In the genomic region with DNA sequence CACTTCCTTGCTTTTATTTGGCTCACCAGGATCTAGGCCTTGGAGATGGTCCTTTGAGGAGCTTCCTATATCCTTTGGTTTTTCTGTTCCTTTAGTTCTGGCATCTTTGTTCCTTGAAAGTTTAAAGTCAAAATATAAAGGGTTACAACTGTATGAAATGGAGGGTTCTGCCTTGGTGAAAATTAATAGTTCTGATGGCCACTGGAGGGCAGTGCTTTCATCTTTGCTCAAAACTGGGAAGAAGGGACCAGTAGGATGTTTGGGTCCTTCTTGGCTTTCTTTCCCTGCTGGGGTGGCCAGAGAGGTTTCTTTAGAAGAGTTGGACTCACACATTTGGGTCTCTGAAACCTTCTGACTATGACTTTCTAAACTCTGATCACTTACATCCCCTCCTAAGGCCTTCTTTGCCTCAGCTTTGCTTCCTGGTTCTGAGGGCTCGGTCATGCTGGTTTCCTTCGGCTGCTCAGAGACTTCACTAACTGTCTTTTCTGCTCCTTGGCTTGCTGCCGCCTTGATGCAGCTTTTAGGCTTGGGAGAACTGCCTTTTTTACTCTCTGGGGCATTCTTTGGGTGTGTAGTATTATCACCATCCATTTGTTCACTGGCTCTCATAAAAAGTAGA, we compare ENCODE assay signal across 8 cellular contexts. TPM values are rescaled to one million over a fixed set of nuclear protein-coding genes. Genes with fewer than 3 reads are reported as not detected.
DNase-seq lines count a peak whose midpoint lies in the region; FAIRE-seq and TF ChIP-seq lines count a peak whose summit lies in the region.

No MANE protein-coding gene starts in this region.

- H3K27ac ChIP-seq in mesendoderm (ENCODE audit: low read depth, low read length): no peak overlapping the region

- H3K4ac ChIP-seq in mesendoderm (ENCODE audit: low read depth, low read length): no peak overlapping the region

- no peak overlapping the region for H2BK120ac ChIP-seq in mesendoderm (ENCODE audit: low read depth, low read length)

- no peak overlapping the region for H3K56ac ChIP-seq in mesendoderm (ENCODE audit: low read length)

- H4K5ac ChIP-seq in mesendoderm (ENCODE audit: low read length): no peak overlapping the region

- H3K36me3 ChIP-seq in adipocyte (ENCODE audit: control insufficient read depth, insufficient read depth, low read length, severe bottlenecking) (peaks cover 76% of the 10 kb centered on the region), mesendoderm (ENCODE audit: control insufficient read depth, insufficient read depth, low read length) (peaks cover 6% of the 10 kb centered on the region)

- TF ChIP-seq CTCF in AG09319 (IDR thresholded peaks at IDR 0.05; ENCODE audit: low read depth, low read length): peak; percentile 41

- no peak overlapping the region for H3K23ac ChIP-seq in mesendoderm (ENCODE audit: low read length)

- H2AK5ac ChIP-seq in mesendoderm (ENCODE audit: low read length): no peak overlapping the region

- DNase-seq in AG09319 (ENCODE audit: extremely low read depth, low read depth) (peak; percentile 3), GM18507 (ENCODE audit: extremely low spot score, insufficient read length, low read depth) (no peak), adipocyte (ENCODE audit: low read depth) (peak; percentile 60), kidney tubule cell (ENCODE audit: low spot score) (peak; percentile 30), cerebellar nuclear complex (lab: John Stamatoyannopoulos, UW) (no peak), KG1 (lab: John Stamatoyannopoulos, UW) (no peak), NCI-H187 (lab: John Stamatoyannopoulos, UW) (no peak), mesendoderm (no peak)

- no peak overlapping the region for H3K9ac ChIP-seq in adipocyte (ENCODE audit: low read length)
- no peak overlapping the region for H3K9ac ChIP-seq in mesendoderm (ENCODE audit: low read length)

- no peaks in the 10 kb centered on the region for H3K4me1 ChIP-seq in adipocyte (ENCODE audit: control insufficient read depth, insufficient read depth, low read length)
- no peaks in the 10 kb centered on the region for H3K4me1 ChIP-seq in mesendoderm (ENCODE audit: control insufficient read depth, low read depth, low read length)

- H3K4me2 ChIP-seq in mesendoderm (ENCODE audit: low read length): no peak overlapping the region

- WGBS in mesendoderm (ENCODE audit: extremely low coverage, insufficient coverage, low lambda C conversion rate): no CpG with 5 or more reads among the region's 3 CpGs

- H3K18ac ChIP-seq in mesendoderm (ENCODE audit: low read length): no peak overlapping the region

- no peaks in the 10 kb centered on the region for H3K27me3 ChIP-seq in adipocyte (replicated peaks; ENCODE audit: control insufficient read depth, insufficient read depth, low read length)
- no peaks in the 10 kb centered on the region for H3K27me3 ChIP-seq in mesendoderm (ENCODE audit: insufficient read depth, low read length, poor library complexity)

- H3K79me2 ChIP-seq in mesendoderm (ENCODE audit: control insufficient read depth, insufficient read depth, low read length): no peaks in the 10 kb centered on the region

- H2BK15ac ChIP-seq in mesendoderm (replicated peaks; ENCODE audit: low read depth): no peak overlapping the region

- no peaks in the 10 kb centered on the region for H3K9me3 ChIP-seq in adipocyte (ENCODE audit: control insufficient read depth, low read length)

- no peaks in the 10 kb centered on the region for H3K79me1 ChIP-seq in mesendoderm (ENCODE audit: low read length)

- H4K8ac ChIP-seq in mesendoderm (ENCODE audit: low read depth, low read length): no peak overlapping the region

- H2BK5ac ChIP-seq in mesendoderm (ENCODE audit: low read length): no peak overlapping the region

- H3K4me3 ChIP-seq in adipocyte (ENCODE audit: low read length) (no peak overlapping the region), mesendoderm (ENCODE audit: low read length) (no peak overlapping the region)

- FAIRE-seq in GM18507 (lab: Jason Lieb, UNC): peak; percentile 76

RNA-seq across cellular contexts. Expression of gene ITGA2B, which starts 10.9 kb away (rescaled TPM):
- 1.3 TPM for polyA plus RNA-seq in mesendoderm (2013, experiment 1 of 2)
- polyA plus RNA-seq in mesendoderm (2013, experiment 2 of 2): 1.7 TPM

RNA-seq across cellular contexts. Expression of gene FAM171A2, which starts 36.7 kb away (rescaled TPM):
- 6.5 TPM for polyA plus RNA-seq in mesendoderm (2013, experiment 1 of 2)
- 6.4 TPM for polyA plus RNA-seq in mesendoderm (2013, experiment 2 of 2)

RNA-seq across cellular contexts. Expression of gene GRN, which starts 55.2 kb away (rescaled TPM):
- 84.9 TPM for polyA plus RNA-seq in mesendoderm (2013, experiment 1 of 2)
- 83.1 TPM for polyA plus RNA-seq in mesendoderm (2013, experiment 2 of 2)

Comparison
In these comparisons a context has a peak if more than half of its experiments do, and no peak if none do; other contexts are left out.
1. DNase-seq: peak in AG09319 (single experiment), adipocyte (single experiment) and kidney tubule cell (single experiment); none in GM18507 (single experiment), cerebellar nuclear complex (0 of 2), KG1 (single experiment), NCI-H187 (0 of 2) and mesendoderm (single experiment).